23 cellular contexts compared by ENCODE assay signal in the genomic region with DNA sequence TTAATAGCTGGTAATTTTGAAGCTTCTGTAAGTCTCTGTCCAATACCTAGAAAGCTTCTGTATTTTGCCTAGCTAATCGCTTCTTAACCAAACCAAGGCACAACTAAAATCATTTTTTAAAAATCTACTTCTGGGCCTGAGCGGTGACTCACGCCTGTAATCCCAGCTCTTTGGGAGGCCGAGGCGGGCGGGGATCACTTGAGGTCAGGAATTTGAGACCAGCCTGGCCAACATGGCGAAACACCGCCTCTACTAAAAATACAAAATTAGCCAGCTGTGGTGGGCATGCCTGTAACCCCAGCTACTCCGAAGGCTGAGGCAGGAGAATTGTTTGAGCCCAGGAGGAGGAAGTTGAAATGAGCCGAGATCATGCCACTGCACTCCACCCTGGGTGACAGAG.
DNase-seq lines count a peak whose midpoint lies in the region; TF ChIP-seq lines count a peak whose summit lies in the region.
"Had no signal": no experiment of that assay in that cellular context is flagged by ENCODE, and none has a peak within 500 bp of the region (broad histone marks: within the 10 kb centered on the region; RNA-seq: fewer than 3 reads in every experiment).

No MANE protein-coding gene starts in this region.

- H2BK5ac ChIP-seq in trophoblast cell (ENCODE audit: low read depth, low read length, poor library complexity) = no peak overlapping the region

- H3K14ac ChIP-seq in trophoblast cell (ENCODE audit: low read length) = no peak overlapping the region

- H3K27ac ChIP-seq in trophoblast cell (ENCODE audit: low read depth, low read length) = no peak overlapping the region
- H3K27ac ChIP-seq: HL-60 had no signal

- CTCF ChIA-PET in activated naive CD4-positive, alpha-beta T cell treated with anti-CD3 and anti-CD28 coated beads, Interleukin-2, amount 10 ng/mL, durations not matched to agents 7 days and 5 days (lab: Charles Lee) = no interaction called here
- CTCF ChIA-PET in HEK293T (lab: Yijun Ruan, JAX) = interaction anchor here (0.6 kb wide), 1 partner anchor 416 kb away, joined by 3 read pairs; no protein-coding TSS in a partner anchor

- H3K9me3 ChIP-seq in MG63 (no peaks in the 10 kb centered on the region; the same call in 1 of the 2 replicates), trophoblast cell (ENCODE audit: insufficient read depth, low read depth, low read length) (no peaks in the 10 kb centered on the region)
- H3K9me3 ChIP-seq: BE2C had no signal

- H3K4me3 Mint-ChIP-seq in activated naive CD4-positive, alpha-beta T cell treated with anti-CD3 and anti-CD28 coated beads, Interleukin-2, amount 10 ng/mL, durations not matched to agents 7 days and 5 days = no peak overlapping the region
- H3K4me3 Mint-ChIP-seq: CD4-positive, CD25-positive, alpha-beta regulatory T cell; H9; IgD-negative memory B cell had no signal

- no peak overlapping the region for H3K4me3 ChIP-seq in MG63
- H3K4me3 ChIP-seq in trophoblast cell (ENCODE audit: low read depth, low read length) = no peak overlapping the region

- DNase-seq in Daoy (ENCODE audit: low read depth) = peak; percentile 53
- peak; percentile 78 for DNase-seq in MG63
- peak; percentile 6 for DNase-seq in fibroblast of gingiva (ENCODE audit: low read depth)
- DNase-seq in trophoblast cell = peak; percentile 5 to 36
- DNase-seq in NOMO-1 (lab: John Stamatoyannopoulos, UW; ENCODE audit: unreplicated experiment in 2 of 2) = no peak
- DNase-seq in activated naive CD4-positive, alpha-beta T cell treated with anti-CD3 and anti-CD28 coated beads, Interleukin-2, amount 10 ng/mL, durations not matched to agents 7 days and 5 days = no peak
- no peak for DNase-seq in HEK293T (ENCODE audit: extremely low spot score)
- DNase-seq in activated CD4-positive, alpha-beta T cell treated with anti-CD3 and anti-CD28 coated beads for 48 hours = no peak
- DNase-seq: 8988T; BE2C; CD4-positive, CD25-positive, alpha-beta regulatory T cell; COR-L47; DMS 273 treated with DMSO at 0.1 percent for 48 hours; DND-41; GF-D8; H9; Karpas-422; MM.1S; NCI-H1930; NCI-H226; NCI-H526 had no signal

- H3K9me3 Mint-ChIP-seq in activated naive CD4-positive, alpha-beta T cell treated with anti-CD3 and anti-CD28 coated beads, Interleukin-2, amount 10 ng/mL, durations not matched to agents 7 days and 5 days = no peaks in the 10 kb centered on the region
- H3K9me3 Mint-ChIP-seq: H9 had no signal

- H3K4ac ChIP-seq in trophoblast cell (ENCODE audit: low read depth, low read length) = no peak overlapping the region

- WGBS in trophoblast cell (ENCODE audit: extremely low coverage, insufficient coverage, insufficient read length) = no CpG with 5 or more reads among the region's 10 CpGs

- H3K27ac Mint-ChIP-seq in activated naive CD4-positive, alpha-beta T cell treated with anti-CD3 and anti-CD28 coated beads, Interleukin-2, amount 10 ng/mL, durations not matched to agents 7 days and 5 days = no peak overlapping the region
- H3K27ac Mint-ChIP-seq: CD4-positive, CD25-positive, alpha-beta regulatory T cell; H9; IgD-negative memory B cell had no signal

- H3K4me1 Mint-ChIP-seq in activated naive CD4-positive, alpha-beta T cell treated with anti-CD3 and anti-CD28 coated beads, Interleukin-2, amount 10 ng/mL, durations not matched to agents 7 days and 5 days = no peaks in the 10 kb centered on the region
- H3K4me1 Mint-ChIP-seq: CD4-positive, CD25-positive, alpha-beta regulatory T cell; H9; IgD-negative memory B cell had no signal

- H3K79me1 ChIP-seq in trophoblast cell (ENCODE audit: low read length) = no peaks in the 10 kb centered on the region

- no peaks in the 10 kb centered on the region for H3K27me3 Mint-ChIP-seq in activated naive CD4-positive, alpha-beta T cell treated with anti-CD3 and anti-CD28 coated beads, Interleukin-2, amount 10 ng/mL, durations not matched to agents 7 days and 5 days
- H3K27me3 Mint-ChIP-seq: CD4-positive, CD25-positive, alpha-beta regulatory T cell; IgD-negative memory B cell had no signal

- no peak overlapping the region for H3K9ac ChIP-seq in trophoblast cell (ENCODE audit: low read length)

- H4K12ac ChIP-seq in trophoblast cell (ENCODE audit: low read depth, low read length) = peak overlapping the region; percentile 54

- POLR2A ChIA-PET in HEK293T (lab: Yijun Ruan, JAX) = interaction anchor here (1.2 kb wide), 1 partner anchor 149 kb away, joined by 3 read pairs; the partner anchor contains the start of gene FIGN

- H2AFZ ChIP-seq in trophoblast cell (ENCODE audit: insufficient read depth, low read length, poor library complexity) = no peak overlapping the region

- no peak overlapping the region for H3K23ac ChIP-seq in trophoblast cell (ENCODE audit: low read length)

- H4K8ac ChIP-seq in trophoblast cell (ENCODE audit: low read depth, low read length) = no peak overlapping the region

- H3K36me3 ChIP-seq in MG63 (peaks cover 2% of the 10 kb centered on the region; the same call in 1 of the 2 replicates), trophoblast cell (ENCODE audit: control insufficient read depth in 1 of 2, insufficient read depth in 2 of 2, low read length in 2 of 2) (no peaks in the 10 kb centered on the region)
- H3K36me3 ChIP-seq: BE2C had no signal

- H3K4me1 ChIP-seq in trophoblast cell (ENCODE audit: control insufficient read depth in 1 of 2, insufficient read depth in 2 of 2, low read length in 2 of 2) = no peaks in the 10 kb centered on the region
- H3K4me1 ChIP-seq: BE2C had no signal

- no peak overlapping the region for H4K91ac ChIP-seq in trophoblast cell (ENCODE audit: low read depth, low read length)

- H3K18ac ChIP-seq in trophoblast cell (ENCODE audit: low read length) = no peak overlapping the region

- no peak overlapping the region for H2AK5ac ChIP-seq in trophoblast cell (ENCODE audit: low read length)

- no peak overlapping the region for H2BK12ac ChIP-seq in trophoblast cell (ENCODE audit: low read length)

- no peaks in the 10 kb centered on the region for H3K27me3 ChIP-seq in MG63
- no peaks in the 10 kb centered on the region for H3K27me3 ChIP-seq in trophoblast cell (ENCODE audit: insufficient read depth, low read length)
- H3K27me3 ChIP-seq: BE2C had no signal

- no peak overlapping the region for H3K4me2 ChIP-seq in trophoblast cell (ENCODE audit: low read length)

- H2BK120ac ChIP-seq in trophoblast cell (ENCODE audit: insufficient read depth, low read length, poor library complexity) = no peak overlapping the region

- no peaks in the 10 kb centered on the region for H3K36me3 Mint-ChIP-seq in activated naive CD4-positive, alpha-beta T cell treated with anti-CD3 and anti-CD28 coated beads, Interleukin-2, amount 10 ng/mL, durations not matched to agents 7 days and 5 days
- H3K36me3 Mint-ChIP-seq: CD4-positive, CD25-positive, alpha-beta regulatory T cell; IgD-negative memory B cell had no signal

- no peaks in the 10 kb centered on the region for H3K79me2 ChIP-seq in trophoblast cell (ENCODE audit: control insufficient read depth, insufficient read depth, low read length, poor library complexity)

TF ChIP-seq in HEK293T, 16 proteins besides CTCF, POLR2A, EP300 and RAD21:
- no peak for TF ChIP-seq CTBP1 (IDR thresholded peaks at IDR 0.05; ENCODE audit: borderline replicate concordance)
- TF ChIP-seq TARDBP (IDR thresholded peaks at IDR 0.05) = no peak
- TF ChIP-seq FOXM1 (IDR thresholded peaks at IDR 0.05; ENCODE audit: borderline replicate concordance) = no peak

Comparison
In these comparisons a context has a peak if more than half of its experiments do, and no peak if none do; other contexts are left out.
1. DNase-seq: peak in Daoy (single experiment), MG63 (single experiment), fibroblast of gingiva (single experiment) and trophoblast cell (2 of 2); none in NOMO-1 (0 of 2), activated naive CD4-positive, alpha-beta T cell treated with anti-CD3 and anti-CD28 coated beads, Interleukin-2, amount 10 ng/mL, durations not matched to agents 7 days and 5 days (single experiment), HEK293T (single experiment) and activated CD4-positive, alpha-beta T cell treated with anti-CD3 and anti-CD28 coated beads for 48 hours (single experiment).